ENCODE assay signal across 5 cellular contexts in the genomic region with DNA sequence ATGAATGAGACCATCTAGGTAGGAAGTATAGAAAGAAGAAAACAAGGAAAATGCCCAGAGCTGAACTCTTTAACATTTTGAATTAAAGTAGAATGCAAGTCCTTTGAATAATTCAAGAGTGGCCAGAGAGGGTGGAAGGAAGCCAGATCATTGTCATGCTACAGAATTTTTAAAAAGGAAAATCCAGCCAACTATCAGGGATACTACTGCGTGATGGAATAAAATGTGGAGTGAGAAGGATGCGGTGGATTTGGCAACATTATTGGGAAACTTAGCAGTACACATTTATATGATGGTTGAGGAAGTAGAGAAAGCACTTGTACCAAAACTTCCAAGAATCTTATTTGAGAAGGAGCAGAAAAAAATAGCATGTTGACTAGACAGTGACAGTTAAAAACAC.
"Had no signal": no experiment of that assay in that cellular context is flagged by ENCODE, and none has a peak within 500 bp of the region (broad histone marks: within the 10 kb centered on the region; RNA-seq: fewer than 3 reads in every experiment).

No MANE protein-coding gene starts in this region.

- H3K9ac ChIP-seq: GM23248 had no signal

- H3K36me3 ChIP-seq: HAP-1 had no signal

- H3K9me3 ChIP-seq: HAP-1 had no signal

- H3K4me3 ChIP-seq: GM23248, HAP-1 had no signal

- H2AFZ ChIP-seq: GM23248 had no signal

- DNase-seq: GM23248, GOT3, H7, HFFc6 had no signal

- H3K4me1 ChIP-seq: HAP-1 had no signal
